ENCODE assay signal across 8 cellular contexts in the genomic region with DNA sequence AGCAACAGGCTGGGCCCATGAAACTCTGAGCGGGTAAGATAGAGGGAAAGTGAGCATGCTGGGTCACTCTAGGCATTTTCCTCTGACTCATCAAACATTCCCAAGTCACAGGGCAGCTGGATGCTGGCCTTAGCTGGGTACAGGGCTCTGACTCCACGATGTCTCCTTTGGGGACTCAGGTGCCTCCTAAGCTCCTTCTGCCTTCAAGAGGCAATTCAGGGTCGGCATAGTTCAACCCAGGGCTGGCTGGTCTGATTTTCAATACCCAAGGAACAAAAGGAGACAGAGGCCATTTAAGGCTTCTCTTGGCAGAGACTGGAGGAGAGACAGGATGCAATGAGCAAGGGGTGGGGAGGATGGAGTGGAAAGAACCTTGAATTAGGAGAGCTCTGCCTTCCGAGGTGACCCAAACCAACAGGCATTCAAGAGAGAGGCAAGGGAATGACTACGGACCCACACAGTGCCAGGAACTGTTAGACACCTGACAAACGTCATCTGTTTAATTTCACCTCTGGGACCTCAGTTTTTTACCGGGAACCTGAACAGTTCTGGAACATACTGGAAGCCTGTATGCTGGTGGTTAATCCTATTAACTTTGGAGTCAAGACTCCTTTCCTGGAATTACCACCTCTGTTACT. TPM values are rescaled to one million over a fixed set of nuclear protein-coding genes. Genes with fewer than 3 reads are reported as not detected.
DNase-seq lines count a peak whose midpoint lies in the region; FAIRE-seq and TF ChIP-seq lines count a peak whose summit lies in the region.

No MANE protein-coding gene starts in this region.

- no peak overlapping the region for H4K5ac ChIP-seq in H1 (ENCODE audit: insufficient read length, low read depth, low read length)

- no peak for TF ChIP-seq RAD21 in H1 (IDR thresholded peaks at IDR 0.05 in 1 of 2, conservative IDR thresholded peaks at IDR 0.05 in 1 of 2; ENCODE audit: low read depth in 2 of 2, low read length in 2 of 2)

- CTCF ChIA-PET in H1 (lab: Charles Lee; ENCODE audit: partially characterized antibody): interaction anchor here (0.7 to 27.2 kb wide), 5 partner anchors 7 to 89 kb away, joined by 3 to 563 read pairs (median 13); partner anchors contain the start of genes GALK1 and UNC13D

- no peak overlapping the region for H4K91ac ChIP-seq in H1 (replicated peaks; ENCODE audit: insufficient read length, low read length)

- TF ChIP-seq POLR2A in H1 (IDR thresholded peaks at IDR 0.05; ENCODE audit: control extremely low read depth in 1 of 2, low read depth in 2 of 2, low read length in 2 of 2): no peak

- H2AFZ ChIP-seq in H1 (ENCODE audit: low read length): no peak overlapping the region

- H3K4ac ChIP-seq in H1 (replicated peaks; ENCODE audit: insufficient read length, low read depth, low read length): no peak overlapping the region

- H3K9ac ChIP-seq in H1 (replicated peaks in 1 of 4; ENCODE audit: extremely low read depth in 1 of 4, low read depth in 3 of 4, low read length in 3 of 4) (peak overlapping the region in 3 of 4 experiments; percentile 60 to 80 (median 67); a peak in 6 of 7 replicates), muscle layer of colon (ENCODE audit: low read length) (peak overlapping the region; percentile 96)

- no peak overlapping the region for H2BK120ac ChIP-seq in H1 (replicated peaks; ENCODE audit: low read depth, low read length)

- H3K4me2 ChIP-seq in H1 (ENCODE audit: insufficient read depth in 1 of 2, low read depth in 2 of 2, low read length in 2 of 2): peak overlapping the region; percentile 74 to 82

- 0 out of 2 replicates have a peak overlapping the region, but pooled peaks have one; percentile 88 for H2AK5ac ChIP-seq in H1 (ENCODE audit: low read depth, low read length)

- H4K20me1 ChIP-seq in H1 (replicated peaks in 1 of 2; ENCODE audit: control insufficient read depth in 1 of 2, insufficient read depth in 2 of 2, low read length in 2 of 2): no peaks in the 10 kb centered on the region

- DNase-seq in AG10803 (ENCODE audit: low read depth): peak; percentile 74
- DNase-seq in LNCaP clone FGC (ENCODE audit: low read depth): no peak
- no peak for DNase-seq in H1 (ENCODE audit: low read depth in 1 of 2, low spot score in 2 of 2)
- DNase-seq in stimulated activated CD4-positive, alpha-beta T cell treated with anti-CD3 and anti-CD28 coated beads, Interleukin-4, amount 100 ng/mL, for 4 hours: no peak
- DNase-seq in NCI-H510A (lab: John Stamatoyannopoulos, UW): no peak
- no peak for DNase-seq in COR-L47 (lab: John Stamatoyannopoulos, UW)
- no peak for DNase-seq in DMS114 treated with DMSO at 0.1 percent for 48 hours (lab: John Stamatoyannopoulos, UW; ENCODE audit: unreplicated experiment)

- peaks cover 6% of the 10 kb centered on the region for H3K23me2 ChIP-seq in H1 (ENCODE audit: low read depth, low read length)

- no peak overlapping the region for H2BK15ac ChIP-seq in H1 (ENCODE audit: low read length)

- no peak overlapping the region for H2BK20ac ChIP-seq in H1 (ENCODE audit: low read length)

- H2BK5ac ChIP-seq in H1 (ENCODE audit: low read depth, low read length): peak overlapping the region; percentile 9; the same call in 1 of the 2 replicates

- H4K8ac ChIP-seq in H1 (ENCODE audit: extremely low read depth, insufficient read depth, low read length): no peak overlapping the region

- H3K79me1 ChIP-seq in H1 (ENCODE audit: low read depth, low read length): peaks cover 10% of the 10 kb centered on the region; the same call in 1 of the 2 replicates

- H3K79me2 ChIP-seq in H1 (ENCODE audit: control insufficient read depth in 1 of 2, insufficient read depth in 2 of 2, low read length in 2 of 2): peaks cover 3 to 9% of the 10 kb centered on the region in 2 experiments; a peak in 3 of 4 replicates

- H3K23ac ChIP-seq in H1 (ENCODE audit: insufficient read length): no peak overlapping the region

- no peak overlapping the region for H3K18ac ChIP-seq in H1 (ENCODE audit: extremely low read depth, low read length)

- H3K56ac ChIP-seq in H1 (replicated peaks; ENCODE audit: insufficient read length, low read depth, low read length): no peak overlapping the region

- TF ChIP-seq EP300 in H1 (IDR thresholded peaks at IDR 0.05; ENCODE audit: borderline replicate concordance in 1 of 2, low read depth in 2 of 2, low read length in 2 of 2): no peak

- no peak overlapping the region for H2BK12ac ChIP-seq in H1 (ENCODE audit: low read depth, low read length)

- H3K27me3 ChIP-seq in H1 (replicated peaks in 1 of 4; ENCODE audit: control insufficient read depth in 3 of 4, extremely low read depth in 1 of 4, insufficient read depth in 3 of 4, low read length in 3 of 4) (no peaks in the 10 kb centered on the region), muscle layer of colon (ENCODE audit: control insufficient read depth in 1 of 2, insufficient read depth in 2 of 2, low read length in 2 of 2) (no peaks in the 10 kb centered on the region)

- TF ChIP-seq CTCF in AG10803 (conservative IDR thresholded peaks at IDR 0.05; ENCODE audit: low read length): no peak
- TF ChIP-seq CTCF in LNCaP clone FGC (IDR thresholded peaks at IDR 0.05; ENCODE audit: control insufficient read depth, extremely low read depth, insufficient read depth): no peak
- TF ChIP-seq CTCF in H1 (IDR thresholded peaks at IDR 0.05; ENCODE audit: control extremely low read depth in 1 of 3, insufficient read depth in 1 of 3, low read depth in 1 of 3, low read length in 3 of 3): no peak

- H3K9me3 ChIP-seq in H1 (ENCODE audit: insufficient read depth in 2 of 2, low read depth in 1 of 2, low read length in 1 of 2) (no peaks in the 10 kb centered on the region), muscle layer of colon (ENCODE audit: low read length) (no peaks in the 10 kb centered on the region)

- peaks cover 0 to 7% (median 2%) of the 10 kb centered on the region in 4 experiments; a peak in 4 of 7 replicates for H3K4me1 ChIP-seq in H1 (replicated peaks in 1 of 4; ENCODE audit: control insufficient read depth in 3 of 4, insufficient read depth in 4 of 4, low read length in 3 of 4)
- H3K4me1 ChIP-seq in muscle layer of colon (ENCODE audit: insufficient read depth, low read length): peaks cover 47% of the 10 kb centered on the region

- POLR2A ChIA-PET in H1 (lab: Charles Lee; ENCODE audit: partially characterized antibody): interaction anchor here (1.2 to 4.7 kb wide), 11 partner anchors 8 to 78 kb away, joined by 3 to 28 read pairs (median 11); partner anchors contain the start of genes TRIM47 and TRIM65

- no peak overlapping the region for H3K14ac ChIP-seq in H1 (ENCODE audit: insufficient read length)

- WGBS in H1 (ENCODE audit: extremely low coverage in 1 of 2, insufficient coverage in 1 of 2, insufficient read length in 1 of 2, insufficient replicate concordance in 2 of 2, low coverage in 1 of 2, low lambda C conversion rate in 2 of 2, missing lambda C conversion rate in 1 of 2), 2 experiments: 77% methylated on average over 7 of the region's 7 CpGs; no CpG with 5 or more reads in 1 of the 2 experiments

- H3K27ac ChIP-seq in H1 (ENCODE audit: low read depth, low read length) (0 out of 2 replicates have a peak overlapping the region, but pooled peaks have one; percentile 27), muscle layer of colon (ENCODE audit: low read depth, low read length) (peak overlapping the region; percentile 81)

- peak overlapping the region; percentile 81 for H3K4me3 ChIP-seq in AG10803 (ENCODE audit: low read length)
- H3K4me3 ChIP-seq in LNCaP clone FGC (ENCODE audit: low read depth, low read length): peak overlapping the region; percentile 97
- H3K4me3 ChIP-seq in H1 (ENCODE audit: extremely low read depth in 1 of 4, insufficient read depth in 2 of 4, low read depth in 3 of 4, low read length in 4 of 4): peak overlapping the region; percentile 55 to 91 (median 67)
- peak overlapping the region; percentile 38 to 82 for H3K4me3 ChIP-seq in muscle layer of colon (ENCODE audit: low read depth in 1 of 2, low read length in 2 of 2)

- peaks cover 5 to 18% (median 10%) of the 10 kb centered on the region in 4 experiments; a peak in 7 of 8 replicates for H3K36me3 ChIP-seq in H1 (ENCODE audit: control insufficient read depth in 2 of 4, insufficient read depth in 4 of 4, low read length in 3 of 4)
- H3K36me3 ChIP-seq in muscle layer of colon (ENCODE audit: insufficient read depth, low read length): peaks cover 23% of the 10 kb centered on the region

- no peak for FAIRE-seq in H1 (lab: Jason Lieb, UNC)

RNA-seq across cellular contexts. Expression of gene WBP2, which starts 0.9 kb away (rescaled TPM):
- 61.8 and 71.2 TPM in 2 replicates for total RNA-seq in H1 (2021; fragmentation: NEBNext Ultra II Directional; extraction: Animal tissue kit (Norgen Biotek cat#: 25700))
- polyA plus RNA-seq in H1 (2011; rRNA removed): 48.2 and 72.0 TPM in 2 replicates
- polyA plus RNA-seq in H1 (2011; cell fraction: cytosol; rRNA removed): 19.9 TPM
- polyA plus RNA-seq in H1 (2011; cell fraction: nucleus; rRNA removed): 66.9 TPM
- polyA plus RNA-seq in H1 (2012, experiment 1 of 2): 66.8 to 74.2 TPM (median 69.2 TPM) in 4 replicates
- 67.1 TPM for polyA plus RNA-seq in H1 (2012, experiment 2 of 2)
- polyA plus RNA-seq in H1 (2013, experiment 1 of 2): 61.6 TPM
- 60.1 TPM for polyA plus RNA-seq in H1 (2013, experiment 2 of 2)
- 29.7 and 44.3 TPM in 2 replicates for polyA minus RNA-seq in H1 (2011; rRNA and poly(A)+ RNA removed)
- 31.1 TPM for polyA minus RNA-seq in H1 (2011; cell fraction: cytosol; rRNA and poly(A)+ RNA removed)
- polyA minus RNA-seq in H1 (2011; cell fraction: nucleus; rRNA and poly(A)+ RNA removed): 30.8 TPM

RNA-seq across cellular contexts. Expression of gene UNC13D, which starts 10.0 kb away (rescaled TPM):
- total RNA-seq in H1 (2021; fragmentation: NEBNext Ultra II Directional; extraction: Animal tissue kit (Norgen Biotek cat#: 25700)): 7.5 and 8.4 TPM in 2 replicates
- 3.6 and 5.2 TPM in 2 replicates for polyA plus RNA-seq in H1 (2011; rRNA removed)
- polyA plus RNA-seq in H1 (2011; cell fraction: cytosol; rRNA removed): 77.7 TPM
- 15.5 TPM for polyA plus RNA-seq in H1 (2011; cell fraction: nucleus; rRNA removed)
- polyA plus RNA-seq in H1 (2012, experiment 1 of 2): 4.1 to 10.3 TPM (median 7.8 TPM) in 4 replicates
- polyA plus RNA-seq in H1 (2012, experiment 2 of 2): 1.9 TPM
- polyA plus RNA-seq in H1 (2013, experiment 1 of 2): 3.7 TPM
- 4.2 TPM for polyA plus RNA-seq in H1 (2013, experiment 2 of 2)
- 1.9 and 2.0 TPM in 2 replicates for polyA minus RNA-seq in H1 (2011; rRNA and poly(A)+ RNA removed)
- polyA minus RNA-seq in H1 (2011; cell fraction: cytosol; rRNA and poly(A)+ RNA removed): 3.7 TPM
- polyA minus RNA-seq in H1 (2011; cell fraction: nucleus; rRNA and poly(A)+ RNA removed): 3.7 TPM

RNA-seq across cellular contexts. Expression of gene TRIM47, which starts 24.2 kb away (rescaled TPM):
- total RNA-seq in H1 (2021; fragmentation: NEBNext Ultra II Directional; extraction: Animal tissue kit (Norgen Biotek cat#: 25700)): 5.1 and 6.4 TPM in 2 replicates
- polyA plus RNA-seq in H1 (2011; rRNA removed): 6.3 and 11.6 TPM in 2 replicates
- polyA plus RNA-seq in H1 (2011; cell fraction: cytosol; rRNA removed): 6.2 TPM
- 12.1 TPM for polyA plus RNA-seq in H1 (2011; cell fraction: nucleus; rRNA removed)
- polyA plus RNA-seq in H1 (2012, experiment 1 of 2): 5.0 to 8.3 TPM (median 5.5 TPM) in 4 replicates
- 5.4 TPM for polyA plus RNA-seq in H1 (2012, experiment 2 of 2)
- 5.7 TPM for polyA plus RNA-seq in H1 (2013, experiment 1 of 2)
- 6.1 TPM for polyA plus RNA-seq in H1 (2013, experiment 2 of 2)
- 2.6 and 3.7 TPM in 2 replicates for polyA minus RNA-seq in H1 (2011; rRNA and poly(A)+ RNA removed)
- polyA minus RNA-seq in H1 (2011; cell fraction: cytosol; rRNA and poly(A)+ RNA removed): 5.0 TPM
- polyA minus RNA-seq in H1 (2011; cell fraction: nucleus; rRNA and poly(A)+ RNA removed): 6.2 TPM

RNA-seq across cellular contexts. Expression of gene TRIM65, which starts 42.5 kb away (rescaled TPM):
- total RNA-seq in H1 (2021; fragmentation: NEBNext Ultra II Directional; extraction: Animal tissue kit (Norgen Biotek cat#: 25700)): 47.7 and 48.6 TPM in 2 replicates
- 21.2 and 25.6 TPM in 2 replicates for polyA plus RNA-seq in H1 (2011; rRNA removed)
- polyA plus RNA-seq in H1 (2011; cell fraction: cytosol; rRNA removed): 24.5 TPM
- polyA plus RNA-seq in H1 (2011; cell fraction: nucleus; rRNA removed): 26.6 TPM
- 30.2 to 35.1 TPM (median 31.2 TPM) in 4 replicates for polyA plus RNA-seq in H1 (2012, experiment 1 of 2)
- 28.8 TPM for polyA plus RNA-seq in H1 (2012, experiment 2 of 2)
- polyA plus RNA-seq in H1 (2013, experiment 1 of 2): 23.2 TPM
- 22.1 TPM for polyA plus RNA-seq in H1 (2013, experiment 2 of 2)
- polyA minus RNA-seq in H1 (2011; rRNA and poly(A)+ RNA removed): 9.4 and 9.6 TPM in 2 replicates
- polyA minus RNA-seq in H1 (2011; cell fraction: cytosol; rRNA and poly(A)+ RNA removed): 17.1 TPM
- polyA minus RNA-seq in H1 (2011; cell fraction: nucleus; rRNA and poly(A)+ RNA removed): 16.2 TPM

RNA-seq across cellular contexts. Expression of gene MRPL38, which starts 50.5 kb away (rescaled TPM):
- 125 and 132 TPM in 2 replicates for total RNA-seq in H1 (2021; fragmentation: NEBNext Ultra II Directional; extraction: Animal tissue kit (Norgen Biotek cat#: 25700))
- 78.4 and 138 TPM in 2 replicates for polyA plus RNA-seq in H1 (2011; rRNA removed)
- polyA plus RNA-seq in H1 (2011; cell fraction: cytosol; rRNA removed): 67.5 TPM
- polyA plus RNA-seq in H1 (2011; cell fraction: nucleus; rRNA removed): 231 TPM
- polyA plus RNA-seq in H1 (2012, experiment 1 of 2): 52.3 to 79.2 TPM (median 70.2 TPM) in 4 replicates
- 69.1 TPM for polyA plus RNA-seq in H1 (2012, experiment 2 of 2)
- polyA plus RNA-seq in H1 (2013, experiment 1 of 2): 75.5 TPM
- polyA plus RNA-seq in H1 (2013, experiment 2 of 2): 69.0 TPM
- polyA minus RNA-seq in H1 (2011; rRNA and poly(A)+ RNA removed): 33.2 and 44.3 TPM in 2 replicates
- 53.9 TPM for polyA minus RNA-seq in H1 (2011; cell fraction: cytosol; rRNA and poly(A)+ RNA removed)
- polyA minus RNA-seq in H1 (2011; cell fraction: nucleus; rRNA and poly(A)+ RNA removed): 66.2 TPM
